Comparison of ENCODE assay signal across 2 cellular contexts in the genomic region with DNA sequence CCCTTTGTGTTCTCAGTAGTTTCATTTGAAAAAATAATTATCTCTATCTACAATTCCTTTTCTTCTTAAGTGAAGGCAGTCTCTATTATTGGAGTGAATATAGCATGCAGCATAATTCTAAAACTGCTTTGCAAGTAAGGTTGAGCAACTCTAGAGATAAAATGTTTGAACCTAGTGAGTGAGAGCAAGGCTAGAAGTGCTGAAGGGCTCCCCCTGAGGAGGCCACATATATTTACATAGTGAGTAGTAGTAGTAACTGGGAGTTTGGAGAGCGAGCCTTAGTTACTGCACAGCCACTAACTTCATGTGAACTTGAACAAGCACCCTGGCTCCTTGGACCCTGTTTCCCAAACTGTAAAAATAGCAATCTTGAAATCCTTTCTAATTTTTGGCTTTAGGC.
TF ChIP-seq lines count a peak whose summit lies in the region.

No MANE protein-coding gene starts in this region.

TF ChIP-seq in GM23338, 12 proteins besides CTCF, POLR2A, EP300 and RAD21 (continued from another document):
- no peak for TF ChIP-seq EZH2 (IDR thresholded peaks at IDR 0.05; ENCODE audit: low read depth, unreplicated experiment)
- no peak for TF ChIP-seq NANOG (IDR thresholded peaks at IDR 0.05; ENCODE audit: borderline replicate concordance)
- no peak for TF ChIP-seq STAT1 (IDR thresholded peaks at IDR 0.05; ENCODE audit: unreplicated experiment)
- no peak for TF ChIP-seq POLR2AphosphoS5 (IDR thresholded peaks at IDR 0.05; ENCODE audit: low read depth)
- no peak for TF ChIP-seq ZNF331 (CRISPR knock-in tag; IDR thresholded peaks at IDR 0.05; ENCODE audit: low read depth)
- TF ChIP-seq EZH2phosphoT487 (IDR thresholded peaks at IDR 0.05; ENCODE audit: unreplicated experiment), result no peak
- TF ChIP-seq JUNB (IDR thresholded peaks at IDR 0.05; ENCODE audit: unreplicated experiment), result no peak
- TF ChIP-seq CREB1 (CRISPR knock-in tag; IDR thresholded peaks at IDR 0.05; ENCODE audit: low read depth), result no peak
- TF ChIP-seq, protein P1, sequence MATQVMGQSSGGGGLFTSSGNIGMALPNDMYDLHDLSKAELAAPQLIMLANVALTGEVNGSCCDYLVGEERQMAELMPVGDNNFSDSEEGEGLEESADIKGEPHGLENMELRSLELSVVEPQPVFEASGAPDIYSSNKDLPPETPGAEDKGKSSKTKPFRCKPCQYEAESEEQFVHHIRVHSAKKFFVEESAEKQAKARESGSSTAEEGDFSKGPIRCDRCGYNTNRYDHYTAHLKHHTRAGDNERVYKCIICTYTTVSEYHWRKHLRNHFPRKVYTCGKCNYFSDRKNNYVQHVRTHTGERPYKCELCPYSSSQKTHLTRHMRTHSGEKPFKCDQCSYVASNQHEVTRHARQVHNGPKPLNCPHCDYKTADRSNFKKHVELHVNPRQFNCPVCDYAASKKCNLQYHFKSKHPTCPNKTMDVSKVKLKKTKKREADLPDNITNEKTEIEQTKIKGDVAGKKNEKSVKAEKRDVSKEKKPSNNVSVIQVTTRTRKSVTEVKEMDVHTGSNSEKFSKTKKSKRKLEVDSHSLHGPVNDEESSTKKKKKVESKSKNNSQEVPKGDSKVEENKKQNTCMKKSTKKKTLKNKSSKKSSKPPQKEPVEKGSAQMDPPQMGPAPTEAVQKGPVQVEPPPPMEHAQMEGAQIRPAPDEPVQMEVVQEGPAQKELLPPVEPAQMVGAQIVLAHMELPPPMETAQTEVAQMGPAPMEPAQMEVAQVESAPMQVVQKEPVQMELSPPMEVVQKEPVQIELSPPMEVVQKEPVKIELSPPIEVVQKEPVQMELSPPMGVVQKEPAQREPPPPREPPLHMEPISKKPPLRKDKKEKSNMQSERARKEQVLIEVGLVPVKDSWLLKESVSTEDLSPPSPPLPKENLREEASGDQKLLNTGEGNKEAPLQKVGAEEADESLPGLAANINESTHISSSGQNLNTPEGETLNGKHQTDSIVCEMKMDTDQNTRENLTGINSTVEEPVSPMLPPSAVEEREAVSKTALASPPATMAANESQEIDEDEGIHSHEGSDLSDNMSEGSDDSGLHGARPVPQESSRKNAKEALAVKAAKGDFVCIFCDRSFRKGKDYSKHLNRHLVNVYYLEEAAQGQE (IDR thresholded peaks at IDR 0.05; ENCODE audit: unreplicated experiment), result no peak

TF ChIP-seq in H1, 55 proteins besides CTCF, POLR2A, EP300 and RAD21 (continued from another document):
- peak; percentile 59; the same call in 1 of the 2 replicates for TF ChIP-seq CEBPB (IDR thresholded peaks at IDR 0.05; ENCODE audit: low read depth, low read length)
- TF ChIP-seq HDAC6 (IDR thresholded peaks at IDR 0.05; ENCODE audit: low read depth, low read length), result no peak
- no peak for TF ChIP-seq SP1 (IDR thresholded peaks at IDR 0.05; ENCODE audit: low read depth, low read length)
- TF ChIP-seq, protein P2, sequence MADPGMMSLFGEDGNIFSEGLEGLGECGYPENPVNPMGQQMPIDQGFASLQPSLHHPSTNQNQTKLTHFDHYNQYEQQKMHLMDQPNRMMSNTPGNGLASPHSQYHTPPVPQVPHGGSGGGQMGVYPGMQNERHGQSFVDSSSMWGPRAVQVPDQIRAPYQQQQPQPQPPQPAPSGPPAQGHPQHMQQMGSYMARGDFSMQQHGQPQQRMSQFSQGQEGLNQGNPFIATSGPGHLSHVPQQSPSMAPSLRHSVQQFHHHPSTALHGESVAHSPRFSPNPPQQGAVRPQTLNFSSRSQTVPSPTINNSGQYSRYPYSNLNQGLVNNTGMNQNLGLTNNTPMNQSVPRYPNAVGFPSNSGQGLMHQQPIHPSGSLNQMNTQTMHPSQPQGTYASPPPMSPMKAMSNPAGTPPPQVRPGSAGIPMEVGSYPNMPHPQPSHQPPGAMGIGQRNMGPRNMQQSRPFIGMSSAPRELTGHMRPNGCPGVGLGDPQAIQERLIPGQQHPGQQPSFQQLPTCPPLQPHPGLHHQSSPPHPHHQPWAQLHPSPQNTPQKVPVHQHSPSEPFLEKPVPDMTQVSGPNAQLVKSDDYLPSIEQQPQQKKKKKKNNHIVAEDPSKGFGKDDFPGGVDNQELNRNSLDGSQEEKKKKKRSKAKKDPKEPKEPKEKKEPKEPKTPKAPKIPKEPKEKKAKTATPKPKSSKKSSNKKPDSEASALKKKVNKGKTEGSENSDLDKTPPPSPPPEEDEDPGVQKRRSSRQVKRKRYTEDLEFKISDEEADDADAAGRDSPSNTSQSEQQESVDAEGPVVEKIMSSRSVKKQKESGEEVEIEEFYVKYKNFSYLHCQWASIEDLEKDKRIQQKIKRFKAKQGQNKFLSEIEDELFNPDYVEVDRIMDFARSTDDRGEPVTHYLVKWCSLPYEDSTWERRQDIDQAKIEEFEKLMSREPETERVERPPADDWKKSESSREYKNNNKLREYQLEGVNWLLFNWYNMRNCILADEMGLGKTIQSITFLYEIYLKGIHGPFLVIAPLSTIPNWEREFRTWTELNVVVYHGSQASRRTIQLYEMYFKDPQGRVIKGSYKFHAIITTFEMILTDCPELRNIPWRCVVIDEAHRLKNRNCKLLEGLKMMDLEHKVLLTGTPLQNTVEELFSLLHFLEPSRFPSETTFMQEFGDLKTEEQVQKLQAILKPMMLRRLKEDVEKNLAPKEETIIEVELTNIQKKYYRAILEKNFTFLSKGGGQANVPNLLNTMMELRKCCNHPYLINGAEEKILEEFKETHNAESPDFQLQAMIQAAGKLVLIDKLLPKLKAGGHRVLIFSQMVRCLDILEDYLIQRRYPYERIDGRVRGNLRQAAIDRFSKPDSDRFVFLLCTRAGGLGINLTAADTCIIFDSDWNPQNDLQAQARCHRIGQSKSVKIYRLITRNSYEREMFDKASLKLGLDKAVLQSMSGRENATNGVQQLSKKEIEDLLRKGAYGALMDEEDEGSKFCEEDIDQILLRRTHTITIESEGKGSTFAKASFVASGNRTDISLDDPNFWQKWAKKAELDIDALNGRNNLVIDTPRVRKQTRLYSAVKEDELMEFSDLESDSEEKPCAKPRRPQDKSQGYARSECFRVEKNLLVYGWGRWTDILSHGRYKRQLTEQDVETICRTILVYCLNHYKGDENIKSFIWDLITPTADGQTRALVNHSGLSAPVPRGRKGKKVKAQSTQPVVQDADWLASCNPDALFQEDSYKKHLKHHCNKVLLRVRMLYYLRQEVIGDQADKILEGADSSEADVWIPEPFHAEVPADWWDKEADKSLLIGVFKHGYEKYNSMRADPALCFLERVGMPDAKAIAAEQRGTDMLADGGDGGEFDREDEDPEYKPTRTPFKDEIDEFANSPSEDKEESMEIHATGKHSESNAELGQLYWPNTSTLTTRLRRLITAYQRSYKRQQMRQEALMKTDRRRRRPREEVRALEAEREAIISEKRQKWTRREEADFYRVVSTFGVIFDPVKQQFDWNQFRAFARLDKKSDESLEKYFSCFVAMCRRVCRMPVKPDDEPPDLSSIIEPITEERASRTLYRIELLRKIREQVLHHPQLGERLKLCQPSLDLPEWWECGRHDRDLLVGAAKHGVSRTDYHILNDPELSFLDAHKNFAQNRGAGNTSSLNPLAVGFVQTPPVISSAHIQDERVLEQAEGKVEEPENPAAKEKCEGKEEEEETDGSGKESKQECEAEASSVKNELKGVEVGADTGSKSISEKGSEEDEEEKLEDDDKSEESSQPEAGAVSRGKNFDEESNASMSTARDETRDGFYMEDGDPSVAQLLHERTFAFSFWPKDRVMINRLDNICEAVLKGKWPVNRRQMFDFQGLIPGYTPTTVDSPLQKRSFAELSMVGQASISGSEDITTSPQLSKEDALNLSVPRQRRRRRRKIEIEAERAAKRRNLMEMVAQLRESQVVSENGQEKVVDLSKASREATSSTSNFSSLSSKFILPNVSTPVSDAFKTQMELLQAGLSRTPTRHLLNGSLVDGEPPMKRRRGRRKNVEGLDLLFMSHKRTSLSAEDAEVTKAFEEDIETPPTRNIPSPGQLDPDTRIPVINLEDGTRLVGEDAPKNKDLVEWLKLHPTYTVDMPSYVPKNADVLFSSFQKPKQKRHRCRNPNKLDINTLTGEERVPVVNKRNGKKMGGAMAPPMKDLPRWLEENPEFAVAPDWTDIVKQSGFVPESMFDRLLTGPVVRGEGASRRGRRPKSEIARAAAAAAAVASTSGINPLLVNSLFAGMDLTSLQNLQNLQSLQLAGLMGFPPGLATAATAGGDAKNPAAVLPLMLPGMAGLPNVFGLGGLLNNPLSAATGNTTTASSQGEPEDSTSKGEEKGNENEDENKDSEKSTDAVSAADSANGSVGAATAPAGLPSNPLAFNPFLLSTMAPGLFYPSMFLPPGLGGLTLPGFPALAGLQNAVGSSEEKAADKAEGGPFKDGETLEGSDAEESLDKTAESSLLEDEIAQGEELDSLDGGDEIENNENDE (IDR thresholded peaks at IDR 0.05; ENCODE audit: insufficient replicate concordance, low read length), result no peak
